10 cellular contexts compared by ENCODE assay signal in the genomic region with DNA sequence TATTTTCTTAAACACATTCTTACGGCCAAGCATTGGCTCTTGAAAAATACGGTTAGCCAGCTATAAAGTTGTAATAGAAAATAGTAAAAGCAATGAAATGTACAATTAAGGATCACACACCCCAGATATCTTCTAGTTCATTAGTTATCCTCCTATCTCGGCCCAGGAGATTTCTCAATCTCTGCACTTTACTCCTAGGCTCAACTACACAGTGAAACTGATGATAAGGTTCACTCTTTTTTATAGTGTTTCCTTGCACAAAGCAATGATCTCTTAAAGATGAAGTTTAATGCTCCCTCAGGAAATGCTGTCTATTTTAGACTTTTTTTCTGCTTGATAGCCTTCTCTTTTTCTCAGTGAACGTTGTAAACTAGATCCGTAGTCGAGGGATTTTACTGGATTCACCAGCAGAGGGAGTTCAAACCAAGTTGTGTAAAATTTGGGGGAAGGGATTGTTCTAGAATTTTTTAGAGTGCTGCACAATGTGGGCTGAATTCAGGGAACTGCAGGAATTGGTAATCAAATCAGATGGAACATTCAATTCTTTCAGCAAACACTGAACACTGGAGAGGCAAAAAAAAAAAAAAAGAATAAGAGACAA.
DNase-seq lines count a peak whose midpoint lies in the region; ATAC-seq and TF ChIP-seq lines count a peak whose summit lies in the region.
"Had no signal": no experiment of that assay in that cellular context is flagged by ENCODE, and none has a peak within 500 bp of the region (broad histone marks: within the 10 kb centered on the region; RNA-seq: fewer than 3 reads in every experiment).

No MANE protein-coding gene starts in this region.

- H3K4me1 ChIP-seq in effector memory CD4-positive, alpha-beta T cell (ENCODE audit: control insufficient read depth, insufficient read depth, low read length, poor library complexity, severe bottlenecking) = no peaks in the 10 kb centered on the region

- TF ChIP-seq CTCF in cardiac fibroblast (IDR thresholded peaks at IDR 0.05; ENCODE audit: low read depth, low read length) (peak; percentile 25), nephron progenitor cell (IDR thresholded peaks at IDR 0.05) (peak; percentile 41)

- no peaks in the 10 kb centered on the region for H3K9me3 ChIP-seq in effector memory CD4-positive, alpha-beta T cell (ENCODE audit: control insufficient read depth, low read length)

- no peak overlapping the region for H3K27ac ChIP-seq in effector memory CD4-positive, alpha-beta T cell (ENCODE audit: insufficient read depth, low read length, poor library complexity, severe bottlenecking)

- no peaks in the 10 kb centered on the region for H3K27me3 Mint-ChIP-seq in nephron progenitor cell (ENCODE audit: low read depth, poor library complexity)
- no peaks in the 10 kb centered on the region for H3K27me3 Mint-ChIP-seq in activated T-helper 1 cell treated with anti-CD3 and anti-CD28 coated beads, Interleukin-12 subunit alpha, Interleukin-12 subunit beta, Interleukin-2, Interleukin-4 antibody, amounts not matched to agents 30 ng/mL and 10 ng/mL and 1 ng/mL, durations not matched to agents 14 hours and 24 hours and 36 hours (ENCODE audit: insufficient read depth)
- H3K27me3 Mint-ChIP-seq: stimulated activated naive CD8-positive, alpha-beta T cell treated with anti-CD3 and anti-CD28 coated beads, Interleukin-15, amount 100 ng/mL, for 72 hours had no signal

- ATAC-seq in GM21528 (IDR thresholded peaks at IDR 0.05; ENCODE audit: low FRiP score, unreplicated experiment) = no peak
- no peak for ATAC-seq in HG02642 (IDR thresholded peaks at IDR 0.05; ENCODE audit: poor library complexity, unreplicated experiment)
- ATAC-seq: naive thymus-derived CD4-positive, alpha-beta T cell; stimulated activated naive CD8-positive, alpha-beta T cell treated with anti-CD3 and anti-CD28 coated beads, Interleukin-15, amount 100 ng/mL, for 72 hours had no signal

- H3K4me1 Mint-ChIP-seq in nephron progenitor cell = no peaks in the 10 kb centered on the region
- H3K4me1 Mint-ChIP-seq in activated T-helper 1 cell treated with anti-CD3 and anti-CD28 coated beads, Interleukin-12 subunit alpha, Interleukin-12 subunit beta, Interleukin-2, Interleukin-4 antibody, amounts not matched to agents 30 ng/mL and 10 ng/mL and 1 ng/mL, durations not matched to agents 14 hours and 24 hours and 36 hours (ENCODE audit: low read depth) = no peaks in the 10 kb centered on the region
- H3K4me1 Mint-ChIP-seq: naive thymus-derived CD4-positive, alpha-beta T cell; stimulated activated naive CD8-positive, alpha-beta T cell treated with anti-CD3 and anti-CD28 coated beads, Interleukin-15, amount 100 ng/mL, for 72 hours had no signal

- no peaks in the 10 kb centered on the region for H3K27me3 ChIP-seq in effector memory CD4-positive, alpha-beta T cell (replicated peaks; ENCODE audit: control insufficient read depth, insufficient read depth, low read length, poor library complexity, severe bottlenecking)

- H3K36me3 ChIP-seq in effector memory CD4-positive, alpha-beta T cell (ENCODE audit: control insufficient read depth, insufficient read depth, low read length) = no peaks in the 10 kb centered on the region

- no peak overlapping the region for H3K4me3 Mint-ChIP-seq in nephron progenitor cell
- H3K4me3 Mint-ChIP-seq in activated T-helper 1 cell treated with anti-CD3 and anti-CD28 coated beads, Interleukin-12 subunit alpha, Interleukin-12 subunit beta, Interleukin-2, Interleukin-4 antibody, amounts not matched to agents 30 ng/mL and 10 ng/mL and 1 ng/mL, durations not matched to agents 14 hours and 24 hours and 36 hours = no peak overlapping the region
- H3K4me3 Mint-ChIP-seq: naive thymus-derived CD4-positive, alpha-beta T cell; stimulated activated naive CD8-positive, alpha-beta T cell treated with anti-CD3 and anti-CD28 coated beads, Interleukin-15, amount 100 ng/mL, for 72 hours had no signal

- no peak overlapping the region for H3K27ac Mint-ChIP-seq in nephron progenitor cell
- no peak overlapping the region for H3K27ac Mint-ChIP-seq in activated T-helper 1 cell treated with anti-CD3 and anti-CD28 coated beads, Interleukin-12 subunit alpha, Interleukin-12 subunit beta, Interleukin-2, Interleukin-4 antibody, amounts not matched to agents 30 ng/mL and 10 ng/mL and 1 ng/mL, durations not matched to agents 14 hours and 24 hours and 36 hours
- H3K27ac Mint-ChIP-seq: naive thymus-derived CD4-positive, alpha-beta T cell; stimulated activated naive CD8-positive, alpha-beta T cell treated with anti-CD3 and anti-CD28 coated beads, Interleukin-15, amount 100 ng/mL, for 72 hours had no signal

- no peak overlapping the region for H3K4me3 ChIP-seq in cardiac fibroblast (replicated peaks in 1 of 2; ENCODE audit: low read depth in 2 of 2, low read length in 2 of 2)
- H3K4me3 ChIP-seq in effector memory CD4-positive, alpha-beta T cell (ENCODE audit: insufficient read depth, low read depth, low read length, poor library complexity, severe bottlenecking) = no peak overlapping the region

- no peaks in the 10 kb centered on the region for H3K36me3 Mint-ChIP-seq in nephron progenitor cell (ENCODE audit: low read depth)
- H3K36me3 Mint-ChIP-seq in activated T-helper 1 cell treated with anti-CD3 and anti-CD28 coated beads, Interleukin-12 subunit alpha, Interleukin-12 subunit beta, Interleukin-2, Interleukin-4 antibody, amounts not matched to agents 30 ng/mL and 10 ng/mL and 1 ng/mL, durations not matched to agents 14 hours and 24 hours and 36 hours (ENCODE audit: low read depth) = no peaks in the 10 kb centered on the region
- H3K36me3 Mint-ChIP-seq: naive thymus-derived CD4-positive, alpha-beta T cell had no signal

- DNase-seq in ELF-1 (ENCODE audit: low read depth, low spot score) = peak; percentile 9
- DNase-seq in M059J (ENCODE audit: low read depth) = peak; percentile 48
- DNase-seq in cardiac fibroblast (ENCODE audit: low read depth in 2 of 2) = peak; percentile 2 to 25
- peak; percentile 5 for DNase-seq in nephron progenitor cell
- DNase-seq in effector memory CD4-positive, alpha-beta T cell = no peak
- no peak for DNase-seq in activated T-helper 1 cell treated with anti-CD3 and anti-CD28 coated beads, Interleukin-12 subunit alpha, Interleukin-12 subunit beta, Interleukin-2, Interleukin-4 antibody, amounts not matched to agents 30 ng/mL and 10 ng/mL and 1 ng/mL, durations not matched to agents 14 hours and 24 hours and 36 hours (ENCODE audit: low spot score)
- DNase-seq: naive thymus-derived CD4-positive, alpha-beta T cell; stimulated activated naive CD8-positive, alpha-beta T cell treated with anti-CD3 and anti-CD28 coated beads, Interleukin-15, amount 100 ng/mL, for 72 hours had no signal

- intact Hi-C loops in activated T-helper 1 cell treated with anti-CD3 and anti-CD28 coated beads, Interleukin-12 subunit alpha, Interleukin-12 subunit beta, Interleukin-2, Interleukin-4 antibody, amounts not matched to agents 30 ng/mL and 10 ng/mL and 1 ng/mL, durations not matched to agents 14 hours and 24 hours and 36 hours (cut with micrococcal nuclease) = no loop called here

- H3K9me3 Mint-ChIP-seq in nephron progenitor cell = peaks cover 21% of the 10 kb centered on the region
- no peaks in the 10 kb centered on the region for H3K9me3 Mint-ChIP-seq in activated T-helper 1 cell treated with anti-CD3 and anti-CD28 coated beads, Interleukin-12 subunit alpha, Interleukin-12 subunit beta, Interleukin-2, Interleukin-4 antibody, amounts not matched to agents 30 ng/mL and 10 ng/mL and 1 ng/mL, durations not matched to agents 14 hours and 24 hours and 36 hours

Comparison
In these comparisons a context has a peak if more than half of its experiments do, and no peak if none do; other contexts are left out.
1. DNase-seq: peak in ELF-1 (single experiment), M059J (single experiment), cardiac fibroblast (2 of 2) and nephron progenitor cell (single experiment); none in effector memory CD4-positive, alpha-beta T cell (0 of 3) and activated T-helper 1 cell treated with anti-CD3 and anti-CD28 coated beads, Interleukin-12 subunit alpha, Interleukin-12 subunit beta, Interleukin-2, Interleukin-4 antibody, amounts not matched to agents 30 ng/mL and 10 ng/mL and 1 ng/mL, durations not matched to agents 14 hours and 24 hours and 36 hours (single experiment).